Comparison of ENCODE assay signal across 8 cellular contexts in the genomic region with DNA sequence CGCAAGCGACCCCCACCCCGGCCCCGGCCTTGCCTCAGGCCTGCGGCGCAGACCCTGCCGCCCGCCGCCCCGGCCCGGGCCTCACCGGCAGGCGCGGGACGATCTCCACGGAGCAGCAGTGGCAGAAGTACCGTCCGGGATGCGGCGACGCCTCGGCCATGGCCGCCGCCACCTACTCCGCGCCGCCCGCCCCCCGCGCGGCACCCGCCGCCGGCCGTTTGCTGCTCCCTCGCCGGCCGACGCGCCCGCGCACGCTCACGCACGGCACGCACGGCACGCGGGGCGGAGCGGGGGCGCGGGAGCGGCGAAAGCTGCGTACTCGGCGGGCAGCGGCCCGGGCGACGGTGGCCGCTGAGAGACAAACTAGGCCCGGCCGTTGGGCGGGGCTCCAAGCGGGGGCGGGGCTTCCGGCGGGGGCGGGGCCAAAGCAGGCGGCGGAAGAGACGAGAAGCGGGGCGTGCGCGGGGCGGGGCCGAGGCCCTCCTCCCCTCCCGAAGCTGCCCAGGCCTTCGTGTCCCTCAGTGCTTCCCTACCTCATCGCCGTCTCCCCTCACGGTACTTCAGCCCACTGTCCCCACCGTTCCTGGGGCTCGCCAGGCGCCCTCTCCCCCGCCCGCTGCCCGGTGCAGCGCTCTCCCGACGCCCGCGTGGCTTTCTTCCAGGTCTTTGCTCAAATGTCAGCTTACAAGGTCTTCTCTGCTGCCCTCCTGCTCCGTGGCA. TPM values are rescaled to one million over a fixed set of nuclear protein-coding genes. Genes with fewer than 3 reads are reported as not detected.
A peak's percentile ranks its signal among the peaks of the same experiment; 100 is the strongest.
DNase-seq lines count a peak whose midpoint lies in the region; ATAC-seq and TF ChIP-seq lines count a peak whose summit lies in the region.

A gene (minus strand): TSS at position 253 of the 720 bp plus-strand sequence. CDS start 93 bp downstream, at position 160.

- no peak for TF ChIP-seq CTCF in AG09319 (IDR thresholded peaks at IDR 0.05; ENCODE audit: low read depth, low read length)

- DNase-seq in AG09319 (ENCODE audit: extremely low read depth, low read depth): peak; percentile 75
- peak; percentile 96 for DNase-seq in NCI-H69 (lab: John Stamatoyannopoulos, UW)
- DNase-seq in activated CD4-positive, alpha-beta T cell treated with anti-CD3 and anti-CD28 coated beads, Interleukin-2, amount 50 U/mL, for 1 hour: peak; percentile 94
- peak; percentile 84 for DNase-seq in dedifferentiated amniotic fluid mesenchymal stem cell (ENCODE audit: extremely low spot score)
- peak; percentile 94 for DNase-seq in left lobe of liver (ENCODE audit: low spot score)
- DNase-seq in stimulated activated CD4-positive, alpha-beta T cell treated with anti-CD3 and anti-CD28 coated beads, Interleukin-2, amount 100 ng/mL, for 24 hours: peak; percentile 93 to 94

- TF ChIP-seq POLR2A in GM19193 (IDR thresholded peaks at IDR 0.05; ENCODE audit: extremely low read depth, insufficient read depth, insufficient read length): peak; percentile 81

- ATAC-seq in HG03457 (IDR thresholded peaks at IDR 0.05; ENCODE audit: unreplicated experiment) (peak; percentile 47), left lobe of liver (peak; percentile 76)

RNA-seq across cellular contexts. Expression of the gene that starts here (rescaled TPM):
- 22.2 TPM for total RNA-seq in left lobe of liver

Comparison
In these comparisons a context has a peak if more than half of its experiments do, and no peak if none do; other contexts are left out.
1. Peak in every context shown above with its lines: DNase-seq and ATAC-seq.